ENCODE assay signal across 1 cellular context in the genomic region with DNA sequence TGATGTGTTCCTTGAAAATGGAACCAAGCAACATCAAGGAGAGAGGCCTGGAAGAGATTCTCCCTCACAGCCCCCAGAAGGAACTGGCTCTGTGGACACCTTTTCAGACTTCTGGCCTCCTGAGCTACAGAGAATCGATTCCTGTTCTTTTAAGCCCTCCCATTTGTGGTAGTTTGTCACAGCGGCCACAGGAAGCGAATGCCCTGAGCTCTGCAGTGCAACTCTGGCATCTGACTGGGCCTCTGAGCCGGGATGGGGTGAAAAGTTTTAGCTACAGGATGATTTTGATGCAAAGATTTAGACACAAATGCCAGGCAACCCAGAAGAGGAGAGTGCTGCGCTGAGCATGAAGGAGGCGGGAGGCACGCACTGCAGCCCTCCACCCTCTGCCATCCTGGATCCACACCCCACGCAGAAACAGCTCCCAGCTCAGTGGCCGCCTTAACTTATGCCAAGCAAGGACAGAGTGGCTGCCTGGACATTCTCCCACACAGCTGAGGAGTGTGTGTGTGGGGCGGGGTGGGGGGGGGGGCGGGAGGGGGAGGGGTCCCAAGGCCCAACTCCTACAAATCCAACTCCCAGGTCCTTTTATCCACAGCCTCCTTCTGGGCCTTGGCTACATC.
TF ChIP-seq lines count a peak whose summit lies in the region.

No MANE protein-coding gene starts in this region.

TF ChIP-seq in GM12878, 131 proteins besides CTCF, POLR2A, EP300 and RAD21:
- TF ChIP-seq NR2C2 (IDR thresholded peaks at IDR 0.05; ENCODE audit: borderline replicate concordance, control insufficient read depth, insufficient read length, low read depth) (no peak), IKZF2 (IDR thresholded peaks at IDR 0.05) (no peak), WRNIP1 (IDR thresholded peaks at IDR 0.05; ENCODE audit: borderline replicate concordance, low read depth, low read length) (no peak), SREBF2 (IDR thresholded peaks at IDR 0.05; ENCODE audit: low read length) (no peak)
- TF ChIP-seq, protein P1, sequence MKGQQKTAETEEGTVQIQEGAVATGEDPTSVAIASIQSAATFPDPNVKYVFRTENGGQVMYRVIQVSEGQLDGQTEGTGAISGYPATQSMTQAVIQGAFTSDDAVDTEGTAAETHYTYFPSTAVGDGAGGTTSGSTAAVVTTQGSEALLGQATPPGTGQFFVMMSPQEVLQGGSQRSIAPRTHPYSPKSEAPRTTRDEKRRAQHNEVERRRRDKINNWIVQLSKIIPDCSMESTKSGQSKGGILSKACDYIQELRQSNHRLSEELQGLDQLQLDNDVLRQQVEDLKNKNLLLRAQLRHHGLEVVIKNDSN (IDR thresholded peaks at IDR 0.05; ENCODE audit: borderline replicate concordance, extremely low read length, insufficient read depth, low read depth, low read length): no peak
TF ChIP-seq in GM12878: peak in this region for 0.
